11 cellular contexts compared by ENCODE assay signal in genomic region chr18:23650963-23651927, GRCh38. TPM values are rescaled to one million over a fixed set of nuclear protein-coding genes. Genes with fewer than 3 reads are reported as not detected.
DNase-seq lines count a peak whose midpoint lies in the region; ATAC-seq and TF ChIP-seq lines count a peak whose summit lies in the region.
"Had no signal": no experiment of that assay in that cellular context is flagged by ENCODE, and none has a peak within 500 bp of the region (broad histone marks: within the 10 kb centered on the region; RNA-seq: fewer than 3 reads in every experiment).

No MANE protein-coding gene starts in this region.

- in situ Hi-C loops in astrocyte of the spinal cord (cut with HindIII; ENCODE audit: low sequenced_read_pairs), result no loop called here

- no peak overlapping the region for H3K4me3 ChIP-seq in AG04450 (ENCODE audit: low read depth, low read length)
- no peak overlapping the region for H3K4me3 ChIP-seq in astrocyte of the spinal cord (ENCODE audit: low read depth, low read length)
- no peak overlapping the region for H3K4me3 ChIP-seq in dorsolateral prefrontal cortex

- intact Hi-C loops in dorsolateral prefrontal cortex (cut with DNase I), result no loop called here

- peaks cover 13% of the 10 kb centered on the region for H3K27me3 ChIP-seq in AG04450 (ENCODE audit: control insufficient read depth, insufficient read depth, low read length)
- no peaks in the 10 kb centered on the region for H3K27me3 ChIP-seq in dorsolateral prefrontal cortex

- no peak for ATAC-seq in HG02840 (IDR thresholded peaks at IDR 0.05; ENCODE audit: low FRiP score, unreplicated experiment)
- ATAC-seq: naive thymus-derived CD4-positive, alpha-beta T cell had no signal

- CTCF ChIA-PET in AG04450 (lab: Charles Lee), result interaction anchor here (0.6 to 1.2 kb wide), 2 partner anchors 12 to 30 kb away, joined by 5 to 6 read pairs; no protein-coding TSS in a partner anchor

- DNase-seq in AG04450 (ENCODE audit: low read depth, low spot score) (peak; percentile 11), HT1080 (ENCODE audit: low read depth) (peak; percentile 70), astrocyte of the spinal cord (ENCODE audit: low read depth, low spot score) (peak; percentile 71), kidney tubule cell (ENCODE audit: low spot score) (peak; percentile 74), NCI-H1092 treated with DMSO at 0.1 percent for 48 hours (lab: John Stamatoyannopoulos, UW) (no peak), dorsolateral prefrontal cortex (no peak), NCI-H2029 treated with DMSO at 0.1 percent for 48 hours (lab: John Stamatoyannopoulos, UW) (no peak)
- DNase-seq: CD4-positive, alpha-beta T cell; erythroblast; naive thymus-derived CD4-positive, alpha-beta T cell had no signal

- POLR2A ChIA-PET in AG04450 (lab: Yijun Ruan, JAX), result interaction anchor here (1.0 kb wide), 1 partner anchor 25 kb away, joined by 3 read pairs; no protein-coding TSS in a partner anchor

- H3K9me3 ChIP-seq in AG04450 (ENCODE audit: control insufficient read depth, insufficient read depth, low read length), result no peaks in the 10 kb centered on the region

- no peak overlapping the region for H3K27ac ChIP-seq in AG04450 (ENCODE audit: low read depth, low read length)
- no peak overlapping the region for H3K27ac ChIP-seq in dorsolateral prefrontal cortex

- TF ChIP-seq CTCF in AG04450 (IDR thresholded peaks at IDR 0.05; ENCODE audit: low read depth, low read length), result no peak
- no peak for TF ChIP-seq CTCF in astrocyte of the spinal cord (IDR thresholded peaks at IDR 0.05; ENCODE audit: low read depth, low read length)
- TF ChIP-seq CTCF in dorsolateral prefrontal cortex (IDR thresholded peaks at IDR 0.05 in 54 of 56, conservative IDR thresholded peaks at IDR 0.05 in 2 of 56; ENCODE audit: low read depth in 1 of 56, partially characterized antibody in 56 of 56), result no peak

RNA-seq across cellular contexts. Expression of gene ANKRD29, which starts 11.5 kb away (rescaled TPM):
- 0.12 and 0.15 TPM in 2 replicates for polyA plus RNA-seq in AG04450 (2011; rRNA removed)
- not detected in 2 replicates for polyA minus RNA-seq in AG04450 (2011; rRNA and poly(A)+ RNA removed)
- total RNA-seq in HT1080 (2014; rRNA removed; shearing (Covaris generic)), result not detected in 2 replicates
- polyA plus RNA-seq in HT1080 (2015; cell fraction: cytosol; rRNA removed), result not detected in 2 replicates
- polyA plus RNA-seq in HT1080 (2015; cell fraction: nucleus; rRNA removed), result not detected in 2 replicates
- total RNA-seq in dorsolateral prefrontal cortex, result 10 to 100 TPM in 119 of 120 experiments, 1 to 10 TPM in 1; 7.8 to 35.9 (median 20.6) TPM

RNA-seq across cellular contexts. Expression of gene LAMA3, which starts 38.0 kb away (rescaled TPM):
- 0.20 and 0.32 TPM in 2 replicates for polyA plus RNA-seq in AG04450 (2011; rRNA removed)
- 0.14 and 0.61 TPM in 2 replicates for polyA minus RNA-seq in AG04450 (2011; rRNA and poly(A)+ RNA removed)
- 0.40 and 0.56 TPM in 2 replicates for total RNA-seq in HT1080 (2014; rRNA removed; shearing (Covaris generic))
- 0.99 and 1.3 TPM in 2 replicates for polyA plus RNA-seq in HT1080 (2015; cell fraction: cytosol; rRNA removed)
- polyA plus RNA-seq in HT1080 (2015; cell fraction: nucleus; rRNA removed), result 3.1 and 4.3 TPM in 2 replicates
- total RNA-seq in dorsolateral prefrontal cortex, result 10 to 100 TPM in 44 of 120 experiments, 1 to 10 TPM in 76; 3.2 to 17.7 (median 8.6) TPM
- polyA plus RNA-seq: naive thymus-derived CD4-positive, alpha-beta T cell had no signal

Comparison
In these comparisons a context has a peak if more than half of its experiments do, and no peak if none do; other contexts are left out.
1. DNase-seq: peak in AG04450 (single experiment), HT1080 (single experiment), astrocyte of the spinal cord (single experiment) and kidney tubule cell (single experiment); none in NCI-H1092 treated with DMSO at 0.1 percent for 48 hours (single experiment), dorsolateral prefrontal cortex (0 of 10) and NCI-H2029 treated with DMSO at 0.1 percent for 48 hours (single experiment).